Comparison of ENCODE assay signal across 29 cellular contexts in genomic region chr1:64855557-64855956, GRCh38.
"Had no signal": no experiment of that assay in that cellular context is flagged by ENCODE, and none has a peak within 500 bp of the region (broad histone marks: within the 10 kb centered on the region; RNA-seq: fewer than 3 reads in every experiment).

No MANE protein-coding gene starts in this region.

- H3K4me3 ChIP-seq: left lung, lower lobe of right lung, psoas muscle, right atrium auricular region, right lobe of liver, skin epidermis, suprapubic skin, thoracic aorta, tibial artery, upper lobe of right lung had no signal

- H3K4me1 ChIP-seq: parathyroid adenoma, right lobe of liver, suprapubic skin, tibial artery had no signal

- H3K9ac ChIP-seq: parathyroid adenoma had no signal

- ATAC-seq: left colon; left lung; lower lobe of right lung; naive thymus-derived CD8-positive, alpha-beta T cell; right lobe of liver; upper lobe of right lung had no signal

- H3K9me3 ChIP-seq: left lung, lower lobe of right lung, neutrophil, psoas muscle, right atrium auricular region, right lobe of liver, suprapubic skin, thoracic aorta, tibial artery, upper lobe of right lung had no signal

- H3K9me3 Mint-ChIP-seq: naive thymus-derived CD8-positive, alpha-beta T cell; nephron; neural crest cell; stimulated activated naive CD8-positive, alpha-beta T cell treated with anti-CD3 and anti-CD28 coated beads, Interleukin-15, Interleukin-2, amounts not matched to agents 100 ng/mL and 50 ng/mL, for 24 hours had no signal

- DNase-seq: hippocampal formation; kidney; left colon; left lung; lower lobe of right lung; mammary epithelial cell; mesenchymal stem cell; naive thymus-derived CD8-positive, alpha-beta T cell; occipital lobe; psoas muscle; right lobe of liver; stimulated activated CD4-positive, alpha-beta T cell treated with anti-CD3 and anti-CD28 coated beads, Interleukin-12 subunit alpha, Interleukin-12 subunit beta, amount 100 ng/mL, for 4 hours; stimulated activated CD4-positive, alpha-beta T cell treated with anti-CD3 and anti-CD28 coated beads, Interleukin-15, amount 100 ng/mL, for 24 hours; stimulated activated CD4-positive, alpha-beta T cell treated with anti-CD3 and anti-CD28 coated beads, Interleukin-2, amount 100 ng/mL, for 24 hours; stimulated activated CD4-positive, alpha-beta T cell treated with anti-CD3 and anti-CD28 coated beads, Interleukin-4, amount 100 ng/mL, for 1 hour; stimulated activated naive CD4-positive, alpha-beta T cell; tibial artery; trophoblast cell; upper lobe of right lung had no signal

- H2AFZ ChIP-seq: parathyroid adenoma had no signal

- H3K27me3 ChIP-seq: left lung, neutrophil, right atrium auricular region, right lobe of liver, suprapubic skin, tibial artery, upper lobe of right lung had no signal

- H3K27ac Mint-ChIP-seq: nephron; stimulated activated naive CD8-positive, alpha-beta T cell treated with anti-CD3 and anti-CD28 coated beads, Interleukin-15, Interleukin-2, amounts not matched to agents 100 ng/mL and 50 ng/mL, for 24 hours had no signal

- H3K4me1 Mint-ChIP-seq: nephron, neural crest cell had no signal

- FAIRE-seq: kidney, urothelium cell line had no signal

- H3K4me3 Mint-ChIP-seq: naive thymus-derived CD8-positive, alpha-beta T cell; nephron; neural crest cell; stimulated activated naive CD8-positive, alpha-beta T cell treated with anti-CD3 and anti-CD28 coated beads, Interleukin-15, Interleukin-2, amounts not matched to agents 100 ng/mL and 50 ng/mL, for 24 hours had no signal

- H3K27ac ChIP-seq: left lung, lower lobe of right lung, parathyroid adenoma, right atrium auricular region, right lobe of liver, skin epidermis, suprapubic skin, thoracic aorta, tibial artery, upper lobe of right lung had no signal
